In genomic region chr5:149886060-149886459, GRCh38 we compare ENCODE assay signal across 25 cellular contexts. TPM values are rescaled to one million over a fixed set of nuclear protein-coding genes. Genes with fewer than 3 reads are reported as not detected.
DNase-seq lines count a peak whose midpoint lies in the region; ATAC-seq and TF ChIP-seq lines count a peak whose summit lies in the region.
"Had no signal": no experiment of that assay in that cellular context is flagged by ENCODE, and none has a peak within 500 bp of the region (broad histone marks: within the 10 kb centered on the region; RNA-seq: fewer than 3 reads in every experiment).

No MANE protein-coding gene starts in this region.

- H2AFZ ChIP-seq in GM23338: 0 out of 2 replicates have a peak overlapping the region, but pooled peaks have one; percentile 38

- no peaks in the 10 kb centered on the region for H3K9me2 ChIP-seq in GM23338 (ENCODE audit: insufficient read depth)

- no peaks in the 10 kb centered on the region for H3F3A ChIP-seq in GM23338 (replicated peaks; ENCODE audit: low read depth)

- H3K36me3 ChIP-seq in GM23338 (ENCODE audit: insufficient read depth): no peaks in the 10 kb centered on the region
- H3K36me3 ChIP-seq: BE2C, upper lobe of right lung had no signal

- H3K9me3 Mint-ChIP-seq in GM23338: no peaks in the 10 kb centered on the region
- no peaks in the 10 kb centered on the region for H3K9me3 Mint-ChIP-seq in T-helper 2 cell treated with Interferon-gamma antibody and Interleukin-4, amounts not matched to agents 5 μg/mL and 100 μg/mL, for 36 hours
- H3K9me3 Mint-ChIP-seq in osteocyte (ENCODE audit: unreplicated experiment): no peaks in the 10 kb centered on the region
- H3K9me3 Mint-ChIP-seq: activated CD8-positive, alpha-beta T cell treated with anti-CD3 and anti-CD28 coated beads for 36 hours; activated T-cell treated with anti-CD3 and anti-CD28 coated beads, Interleukin-2, amount 50 U/mL, for 24 hours; stimulated activated naive CD8-positive, alpha-beta T cell treated with anti-CD3 and anti-CD28 coated beads, Interleukin-15, Interleukin-2, amounts not matched to agents 100 ng/mL and 50 ng/mL, for 24 hours had no signal

- H4K20me1 ChIP-seq in GM23338 (replicated peaks; ENCODE audit: insufficient read depth): no peaks in the 10 kb centered on the region

- peaks cover 3% of the 10 kb centered on the region for H3K27me3 Mint-ChIP-seq in GM23338 (ENCODE audit: insufficient read depth, low read depth, poor library complexity)
- peaks cover 7% of the 10 kb centered on the region for H3K27me3 Mint-ChIP-seq in T-helper 2 cell treated with Interferon-gamma antibody and Interleukin-4, amounts not matched to agents 5 μg/mL and 100 μg/mL, for 36 hours (ENCODE audit: low read depth)
- no peaks in the 10 kb centered on the region for H3K27me3 Mint-ChIP-seq in osteocyte (ENCODE audit: unreplicated experiment)

- H3K79me2 ChIP-seq in GM23338 (replicated peaks; ENCODE audit: insufficient read depth): no peaks in the 10 kb centered on the region

- H3K4me3 ChIP-seq in GM23338 (no peak overlapping the region), foreskin fibroblast (ENCODE audit: low read depth in 1 of 2, low read length in 2 of 2) (no peak overlapping the region)
- H3K4me3 ChIP-seq: upper lobe of right lung had no signal

- H3K4me1 ChIP-seq in GM23338 (ENCODE audit: insufficient read depth): no peaks in the 10 kb centered on the region
- H3K4me1 ChIP-seq: BE2C, upper lobe of right lung had no signal

- no peaks in the 10 kb centered on the region for H3K4me1 Mint-ChIP-seq in GM23338
- no peaks in the 10 kb centered on the region for H3K4me1 Mint-ChIP-seq in T-helper 2 cell treated with Interferon-gamma antibody and Interleukin-4, amounts not matched to agents 5 μg/mL and 100 μg/mL, for 36 hours (ENCODE audit: low read depth)
- peaks cover 23% of the 10 kb centered on the region for H3K4me1 Mint-ChIP-seq in osteocyte (ENCODE audit: unreplicated experiment)

- no peak for TF ChIP-seq CTCF in GM23338 (conservative IDR thresholded peaks at IDR 0.05; ENCODE audit: low read depth in 2 of 2)
- no peak for TF ChIP-seq CTCF in foreskin fibroblast (IDR thresholded peaks at IDR 0.05; ENCODE audit: low read depth, low read length)
- no peak for TF ChIP-seq CTCF in osteocyte (IDR thresholded peaks at IDR 0.05)

- H3K27ac Mint-ChIP-seq in GM23338 (no peak overlapping the region), osteocyte (ENCODE audit: unreplicated experiment) (no peak overlapping the region)
- H3K27ac Mint-ChIP-seq in T-helper 2 cell treated with Interferon-gamma antibody and Interleukin-4, amounts not matched to agents 5 μg/mL and 100 μg/mL, for 36 hours: no peak overlapping the region
- H3K27ac Mint-ChIP-seq: activated CD8-positive, alpha-beta T cell treated with anti-CD3 and anti-CD28 coated beads for 36 hours; activated T-cell treated with anti-CD3 and anti-CD28 coated beads, Interleukin-2, amount 50 U/mL, for 24 hours; natural killer cell treated with Interleukin-12 subunit alpha and Interleukin-12 subunit beta and Interleukin-15 and Interleukin-18, amount 100 ng/mL, for 72 hours; stimulated activated naive CD8-positive, alpha-beta T cell treated with anti-CD3 and anti-CD28 coated beads, Interleukin-15, Interleukin-2, amounts not matched to agents 100 ng/mL and 50 ng/mL, for 24 hours had no signal

- H3K27me3 ChIP-seq in GM23338 (ENCODE audit: insufficient read depth): no peaks in the 10 kb centered on the region
- H3K27me3 ChIP-seq: BE2C, upper lobe of right lung had no signal

- no peak overlapping the region for H3K4me3 Mint-ChIP-seq in GM23338
- H3K4me3 Mint-ChIP-seq in T-helper 2 cell treated with Interferon-gamma antibody and Interleukin-4, amounts not matched to agents 5 μg/mL and 100 μg/mL, for 36 hours: no peak overlapping the region
- no peak overlapping the region for H3K4me3 Mint-ChIP-seq in osteocyte (ENCODE audit: unreplicated experiment)
- H3K4me3 Mint-ChIP-seq: activated CD8-positive, alpha-beta T cell treated with anti-CD3 and anti-CD28 coated beads for 36 hours; activated T-cell treated with anti-CD3 and anti-CD28 coated beads, Interleukin-2, amount 50 U/mL, for 24 hours; natural killer cell treated with Interleukin-12 subunit alpha and Interleukin-12 subunit beta and Interleukin-15 and Interleukin-18, amount 100 ng/mL, for 72 hours; stimulated activated naive CD8-positive, alpha-beta T cell treated with anti-CD3 and anti-CD28 coated beads, Interleukin-15, Interleukin-2, amounts not matched to agents 100 ng/mL and 50 ng/mL, for 24 hours had no signal

- H3K27ac ChIP-seq in GM23338 (ENCODE audit: low read depth): no peak overlapping the region
- H3K27ac ChIP-seq: RWPE1, upper lobe of right lung had no signal

- H3K4me2 ChIP-seq in GM23338: no peak overlapping the region

- DNase-seq in GM23338 (ENCODE audit: low spot score) (no peak), astrocyte of the hippocampus (ENCODE audit: low read depth, low spot score) (peak; percentile 79), foreskin fibroblast (peak; percentile 23 to 50), stromal cell of bone marrow (ENCODE audit: low read depth) (peak; percentile 29), left lobe of liver (ENCODE audit: low spot score) (no peak), osteocyte (ENCODE audit: extremely low spot score, unreplicated experiment) (no peak)
- DNase-seq in T-helper 2 cell treated with Interferon-gamma antibody and Interleukin-4, amounts not matched to agents 5 μg/mL and 100 μg/mL, for 36 hours (ENCODE audit: low spot score): no peak
- DNase-seq: activated CD4-positive, CD25-positive, alpha-beta regulatory T cell; activated CD8-positive, alpha-beta T cell treated with anti-CD3 and anti-CD28 coated beads for 36 hours; activated naive CD4-positive, alpha-beta T cell treated with Interleukin-2 at 50 U/mL for 16 hours; activated T-cell treated with anti-CD3 and anti-CD28 coated beads, Interleukin-2, amount 50 U/mL, for 24 hours; aorta; BE2C; hypothalamus; NCI-H1436 treated with DMSO at 0.1 percent for 48 hours; NCI-H524 treated with DMSO at 0.1 percent for 48 hours; stimulated activated CD4-positive, alpha-beta T cell treated with anti-CD3 and anti-CD28 coated beads, Interleukin-4, amount 100 ng/mL, for 1 hour; T1000; upper lobe of right lung had no signal

- no peaks in the 10 kb centered on the region for H3K36me3 Mint-ChIP-seq in GM23338 (ENCODE audit: low read depth)
- no peaks in the 10 kb centered on the region for H3K36me3 Mint-ChIP-seq in T-helper 2 cell treated with Interferon-gamma antibody and Interleukin-4, amounts not matched to agents 5 μg/mL and 100 μg/mL, for 36 hours (ENCODE audit: low read depth)
- no peaks in the 10 kb centered on the region for H3K36me3 Mint-ChIP-seq in osteocyte (ENCODE audit: unreplicated experiment)
- H3K36me3 Mint-ChIP-seq: natural killer cell treated with Interleukin-12 subunit alpha and Interleukin-12 subunit beta and Interleukin-15 and Interleukin-18, amount 100 ng/mL, for 72 hours had no signal

- ATAC-seq in GM23338 (no peak), HG03280 (IDR thresholded peaks at IDR 0.05; ENCODE audit: unreplicated experiment) (no peak), left lobe of liver (no peak)
- ATAC-seq: activated CD8-positive, alpha-beta T cell treated with anti-CD3 and anti-CD28 coated beads for 36 hours had no signal

TF ChIP-seq in GM23338, 12 proteins besides CTCF, POLR2A, EP300 and RAD21 (continues in another document):
- TF ChIP-seq JUNB (IDR thresholded peaks at IDR 0.05; ENCODE audit: unreplicated experiment): no peak
- TF ChIP-seq ETS1 (IDR thresholded peaks at IDR 0.05): no peak

RNA-seq across cellular contexts. Expression of gene PDE6A, which starts 58.5 kb away (rescaled TPM):
- total RNA-seq in GM23338 (2014; rRNA removed; shearing (Covaris generic)): not detected in 2 replicates
- polyA plus RNA-seq in GM23338 (2016; fragmentation: Nextera tagmentation; extraction: Ambion mirVana): 0.08 TPM in 1 of 2 replicates, not detected in the other
- total RNA-seq in left lobe of liver: not detected
- total RNA-seq in osteocyte: not detected in 2 replicates
- total RNA-seq: activated CD8-positive, alpha-beta T cell treated with anti-CD3 and anti-CD28 coated beads for 36 hours; aorta; natural killer cell treated with Interleukin-12 subunit alpha and Interleukin-12 subunit beta and Interleukin-15 and Interleukin-18, amount 100 ng/mL, for 72 hours; posterior vena cava; skeletal muscle tissue had no signal

Comparison
In these comparisons a context has a peak if more than half of its experiments do, and no peak if none do; other contexts are left out.
1. DNase-seq: peak in astrocyte of the hippocampus (single experiment), foreskin fibroblast (2 of 2) and stromal cell of bone marrow (single experiment); none in GM23338 (single experiment), T-helper 2 cell treated with Interferon-gamma antibody and Interleukin-4, amounts not matched to agents 5 μg/mL and 100 μg/mL, for 36 hours (single experiment), left lobe of liver (single experiment) and osteocyte (single experiment).